ENCODE assay signal across 9 cellular contexts in the genomic region with DNA sequence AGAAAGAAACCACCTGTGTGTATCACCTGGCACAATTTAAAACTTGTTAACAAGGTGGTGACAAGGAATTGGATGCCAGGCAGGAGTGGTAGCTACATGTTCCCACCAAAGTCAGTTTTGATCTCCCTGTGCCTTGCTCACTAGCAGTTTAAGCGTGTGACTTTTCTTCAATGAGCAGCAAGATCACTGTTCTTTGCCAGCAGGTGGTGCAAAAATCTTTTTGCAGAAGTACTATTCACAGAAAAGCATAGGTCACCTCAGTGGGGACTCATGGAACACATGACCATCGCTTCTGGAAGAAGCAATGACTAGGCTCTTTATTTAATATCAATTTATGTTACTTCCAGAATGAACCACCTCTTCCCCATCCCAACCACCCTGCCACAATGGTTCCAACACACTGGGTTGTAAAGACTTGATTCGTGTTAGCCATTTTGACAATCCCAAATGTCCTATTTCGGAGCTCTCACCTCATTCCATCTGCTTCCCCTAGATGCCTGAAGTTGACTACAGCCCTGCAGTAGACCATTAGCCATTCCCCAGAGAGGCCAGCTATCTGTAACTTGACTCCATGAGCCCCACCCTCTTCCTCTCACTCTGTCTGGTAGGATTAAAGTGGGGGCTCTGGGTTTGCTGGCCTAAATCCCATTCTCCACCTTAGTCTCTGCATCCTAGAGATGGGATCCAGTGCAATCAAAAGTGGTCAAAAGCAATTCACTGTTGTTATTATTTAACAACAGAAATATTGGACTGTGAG. TPM values are rescaled to one million over a fixed set of nuclear protein-coding genes. Genes with fewer than 3 reads are reported as not detected.
DNase-seq lines count a peak whose midpoint lies in the region; ATAC-seq and TF ChIP-seq lines count a peak whose summit lies in the region.
"Had no signal": no experiment of that assay in that cellular context is flagged by ENCODE, and none has a peak within 500 bp of the region (broad histone marks: within the 10 kb centered on the region; RNA-seq: fewer than 3 reads in every experiment).

No MANE protein-coding gene starts in this region.

- H3K9ac ChIP-seq in mesendoderm (ENCODE audit: low read length): no peak overlapping the region
- no peak overlapping the region for H3K9ac ChIP-seq in colonic mucosa (ENCODE audit: low read depth in 2 of 2, low read length in 2 of 2)

- H3K56ac ChIP-seq in mesendoderm (ENCODE audit: low read length): no peak overlapping the region

- no peak overlapping the region for H4K8ac ChIP-seq in mesendoderm (ENCODE audit: low read depth, low read length)

- no peak overlapping the region for H3K4ac ChIP-seq in mesendoderm (ENCODE audit: low read depth, low read length)

- H3K4me1 ChIP-seq in DOHH2 (ENCODE audit: control insufficient read depth, low read length) (no peaks in the 10 kb centered on the region), mesendoderm (ENCODE audit: control insufficient read depth, low read depth, low read length) (peaks cover 7% of the 10 kb centered on the region), colonic mucosa (no peaks in the 10 kb centered on the region)

- no peaks in the 10 kb centered on the region for H4K20me1 ChIP-seq in DOHH2 (ENCODE audit: control insufficient read depth, insufficient read depth, low read depth, low read length)

- H3K4me2 ChIP-seq in DOHH2 (ENCODE audit: low read length): no peak overlapping the region
- H3K4me2 ChIP-seq in mesendoderm (ENCODE audit: low read length): no peak overlapping the region

- ATAC-seq in GM21381 (IDR thresholded peaks at IDR 0.05; ENCODE audit: unreplicated experiment): no peak
- ATAC-seq in stimulated activated naive CD8-positive, alpha-beta T cell treated with anti-CD3 and anti-CD28 coated beads, Interleukin-15, Interleukin-2, amounts not matched to agents 100 U/mL and 50 U/mL, for 24 hours: no peak

- H2BK5ac ChIP-seq in mesendoderm (ENCODE audit: low read length): no peak overlapping the region

- no peak overlapping the region for H3K18ac ChIP-seq in mesendoderm (ENCODE audit: low read length)

- DNase-seq in Kasumi-1 (lab: John Stamatoyannopoulos, UW) (peak; percentile 18 to 26), mesendoderm (peak; percentile 76), colonic mucosa (no peak), GM19240 (ENCODE audit: insufficient read length, low spot score) (no peak)
- DNase-seq in stimulated activated naive CD8-positive, alpha-beta T cell treated with anti-CD3 and anti-CD28 coated beads, Interleukin-15, Interleukin-2, amounts not matched to agents 100 U/mL and 50 U/mL, for 24 hours: no peak

- no peak overlapping the region for H4K5ac ChIP-seq in mesendoderm (ENCODE audit: low read length)

- H3K9me3 ChIP-seq in DOHH2 (ENCODE audit: control insufficient read depth, insufficient read depth, low read length) (no peaks in the 10 kb centered on the region), colonic mucosa (no peaks in the 10 kb centered on the region)
- H3K9me3 ChIP-seq: thoracic aorta had no signal

- no peaks in the 10 kb centered on the region for H3K9me3 Mint-ChIP-seq in brain

- no peaks in the 10 kb centered on the region for H3K79me1 ChIP-seq in mesendoderm (ENCODE audit: low read length)

- peak; percentile 23 for TF ChIP-seq CTCF in DOHH2 (IDR thresholded peaks at IDR 0.05; ENCODE audit: low read depth, low read length, poor library complexity, severe bottlenecking)
- TF ChIP-seq CTCF in brain (conservative IDR thresholded peaks at IDR 0.05): peak; percentile 37 to 58
- no peak for TF ChIP-seq CTCF in colonic mucosa (IDR thresholded peaks at IDR 0.05)

- no peak overlapping the region for H3K27ac ChIP-seq in DOHH2 (ENCODE audit: low read depth, low read length)
- no peak overlapping the region for H3K27ac ChIP-seq in mesendoderm (ENCODE audit: low read depth, low read length)
- no peak overlapping the region for H3K27ac ChIP-seq in colonic mucosa
- H3K27ac ChIP-seq: thoracic aorta had no signal

- no peak overlapping the region for H3K23ac ChIP-seq in mesendoderm (ENCODE audit: low read length)

- no peaks in the 10 kb centered on the region for H3K36me3 Mint-ChIP-seq in brain

- H2AK5ac ChIP-seq in mesendoderm (ENCODE audit: low read length): no peak overlapping the region

- H3K27ac Mint-ChIP-seq in brain: peak overlapping the region in 1 of 5 experiments; percentile 80

- H3K4me3 ChIP-seq in DOHH2 (ENCODE audit: low read length): no peak overlapping the region
- H3K4me3 ChIP-seq in mesendoderm (ENCODE audit: low read length): no peak overlapping the region
- no peak overlapping the region for H3K4me3 ChIP-seq in colonic mucosa
- H3K4me3 ChIP-seq: thoracic aorta had no signal

- H3K79me2 ChIP-seq in DOHH2 (ENCODE audit: control insufficient read depth, low read length) (no peaks in the 10 kb centered on the region), mesendoderm (ENCODE audit: control insufficient read depth, insufficient read depth, low read length) (no peaks in the 10 kb centered on the region)

- intact Hi-C loops in colonic mucosa (cut with DNase I): no loop called here

- no peaks in the 10 kb centered on the region for H3K27me3 ChIP-seq in DOHH2 (ENCODE audit: control insufficient read depth, low read length)
- no peaks in the 10 kb centered on the region for H3K27me3 ChIP-seq in mesendoderm (ENCODE audit: insufficient read depth, low read length, poor library complexity)
- no peaks in the 10 kb centered on the region for H3K27me3 ChIP-seq in colonic mucosa

- no peaks in the 10 kb centered on the region for H3K27me3 Mint-ChIP-seq in brain

- H2BK120ac ChIP-seq in mesendoderm (ENCODE audit: low read depth, low read length): no peak overlapping the region

- H3K36me3 ChIP-seq in DOHH2 (ENCODE audit: control insufficient read depth, low read length) (no peaks in the 10 kb centered on the region), mesendoderm (ENCODE audit: control insufficient read depth, insufficient read depth, low read length) (no peaks in the 10 kb centered on the region), colonic mucosa (no peaks in the 10 kb centered on the region)
- H3K36me3 ChIP-seq: thoracic aorta had no signal

- no peaks in the 10 kb centered on the region for H3F3A ChIP-seq in DOHH2 (ENCODE audit: control insufficient read depth, insufficient read depth)

- no peak overlapping the region for H3K4me3 Mint-ChIP-seq in brain

- WGBS in mesendoderm (ENCODE audit: extremely low coverage, insufficient coverage, low lambda C conversion rate): no CpG with 5 or more reads among the region's 4 CpGs

- no peaks in the 10 kb centered on the region for H3K9me2 ChIP-seq in DOHH2 (replicated peaks; ENCODE audit: control insufficient read depth, low read length)

- H3K4me1 Mint-ChIP-seq in brain: peaks cover 35% of the 10 kb centered on the region

- H2BK15ac ChIP-seq in mesendoderm (replicated peaks; ENCODE audit: low read depth): no peak overlapping the region

RNA-seq across cellular contexts. Expression of a gene that starts 59.1 kb away (rescaled TPM):
- 2.6 TPM for polyA plus RNA-seq in brain (ENCODE audit: insufficient read depth, low read depth, low replicate concordance)
- polyA plus RNA-seq in mesendoderm (2013, experiment 1 of 2): 1.5 TPM
- polyA plus RNA-seq in mesendoderm (2013, experiment 2 of 2): 1.5 TPM
- under 1 TPM; 0.82 to 0.90 TPM for total RNA-seq in colonic mucosa

Comparison
In these comparisons a context has a peak if more than half of its experiments do, and no peak if none do; other contexts are left out.
1. DNase-seq: peak in Kasumi-1 (2 of 2) and mesendoderm (single experiment); none in stimulated activated naive CD8-positive, alpha-beta T cell treated with anti-CD3 and anti-CD28 coated beads, Interleukin-15, Interleukin-2, amounts not matched to agents 100 U/mL and 50 U/mL, for 24 hours (single experiment), colonic mucosa (single experiment) and GM19240 (single experiment).